8 cellular contexts compared by ENCODE assay signal in genomic region chr11:114059278-114059983, GRCh38. TPM values are rescaled to one million over a fixed set of nuclear protein-coding genes. Genes with fewer than 3 reads are reported as not detected.
A peak's percentile ranks its signal among the peaks of the same experiment; 100 is the strongest.
DNase-seq lines count a peak whose midpoint lies in the region; ATAC-seq, FAIRE-seq and TF ChIP-seq lines count a peak whose summit lies in the region.

Gene ZBTB16, plus strand, starts transcription at chr11:114059711. Its CDS starts 3,590 bp downstream, at chr11:114063301.

- TF ChIP-seq POLR2A in HepG2 (IDR thresholded peaks at IDR 0.05; ENCODE audit: insufficient read depth in 1 of 2, low read depth in 2 of 2, low read length in 2 of 2), result no peak

- H3K9ac ChIP-seq in HepG2 (ENCODE audit: insufficient read depth, low read depth, low read length), result no peak within 1 kb of the TSS

- H3K4me3 Mint-ChIP-seq in CD4-positive, CD25-positive, alpha-beta regulatory T cell, result peak within 1 kb of the TSS; percentile 91 to 95 (median 94)
- H3K4me3 Mint-ChIP-seq in dendritic cell treated with granulocyte-macrophage colony-stimulating factor and Interleukin-4, amounts not matched to agents 40 ng/mL and 50 ng/mL, for 4 days, result peak within 1 kb of the TSS; percentile 80

- peak within 1 kb of the TSS in 2 of 3 donors; percentile 41 to 69 for H3K27ac Mint-ChIP-seq in CD4-positive, CD25-positive, alpha-beta regulatory T cell
- H3K27ac Mint-ChIP-seq in dendritic cell treated with granulocyte-macrophage colony-stimulating factor and Interleukin-4, amounts not matched to agents 40 ng/mL and 50 ng/mL, for 4 days, result no peak within 1 kb of the TSS

- H3K27me3 ChIP-seq in CD4-positive, CD25-positive, alpha-beta regulatory T cell (ENCODE audit: control insufficient read depth, insufficient read depth, low read length), result peaks cover 16% of the 10 kb centered on the region
- H3K27me3 ChIP-seq in HepG2 (ENCODE audit: control insufficient read depth in 1 of 2, insufficient read depth in 2 of 2, low read length in 2 of 2), result peaks cover 9 to 72% of the 10 kb centered on the region in 2 experiments

- H3K9me3 Mint-ChIP-seq in CD4-positive, CD25-positive, alpha-beta regulatory T cell, result no peaks in the 10 kb centered on the region
- no peaks in the 10 kb centered on the region for H3K9me3 Mint-ChIP-seq in dendritic cell treated with granulocyte-macrophage colony-stimulating factor and Interleukin-4, amounts not matched to agents 40 ng/mL and 50 ng/mL, for 4 days

- peak; percentile 55 to 57 for ATAC-seq in CD4-positive, CD25-positive, alpha-beta regulatory T cell (ENCODE audit: low read depth in 2 of 2)
- ATAC-seq in HepG2 (no peak), GM21619 (IDR thresholded peaks at IDR 0.05; ENCODE audit: unreplicated experiment) (no peak)

- TF ChIP-seq RAD21 in HepG2 (CRISPR knock-in tag; IDR thresholded peaks at IDR 0.05), result no peak

- TF ChIP-seq EP300 in HepG2 (IDR thresholded peaks at IDR 0.05; ENCODE audit: low read depth in 2 of 2, low read length in 2 of 2), result no peak
- TF ChIP-seq EP300 in HepG2 (CRISPR knock-in tag; IDR thresholded peaks at IDR 0.05; ENCODE audit: borderline replicate concordance), result no peak

- no peaks in the 10 kb centered on the region for H3K36me3 Mint-ChIP-seq in CD4-positive, CD25-positive, alpha-beta regulatory T cell
- peaks cover 9% of the 10 kb centered on the region for H3K36me3 Mint-ChIP-seq in dendritic cell treated with granulocyte-macrophage colony-stimulating factor and Interleukin-4, amounts not matched to agents 40 ng/mL and 50 ng/mL, for 4 days (ENCODE audit: low read depth)

- peaks cover 26% of the 10 kb centered on the region for H3K4me1 ChIP-seq in CD4-positive, CD25-positive, alpha-beta regulatory T cell (ENCODE audit: control insufficient read depth, insufficient read depth, low read length, poor library complexity, severe bottlenecking)
- H3K4me1 ChIP-seq in HepG2 (ENCODE audit: insufficient read depth, low read length), result no peaks in the 10 kb centered on the region

- DNase-seq in CD4-positive, CD25-positive, alpha-beta regulatory T cell, result peak; percentile 49 to 63 (median 53)
- peak; percentile 35 for DNase-seq in NCI-H1417 treated with DMSO at 0.1 percent for 48 hours (lab: John Stamatoyannopoulos, UW)
- DNase-seq in activated CD4-positive, alpha-beta T cell treated with anti-CD3 and anti-CD28 coated beads, Interleukin-2, amount 50 U/mL, for 1 hour, result peak; percentile 53
- DNase-seq in HepG2 (ENCODE audit: low spot score), result no peak
- DNase-seq in stimulated activated CD4-positive, alpha-beta T cell treated with anti-CD3 and anti-CD28 coated beads, Interleukin-1b, Interleukin-23, amount 100 ng/mL, for 48 hours, result peak; percentile 35
- DNase-seq in SW480 (ENCODE audit: low spot score), result no peak

- POLR2A ChIA-PET in HepG2 (lab: Yijun Ruan, JAX), result no interaction called here

- in situ Hi-C loops in HepG2 (cut with HindIII; ENCODE audit: extremely low pct_ligation_motif_present, low pct_unique_long_range_greater_than_20kb), result no loop called here

- H3K4me2 ChIP-seq in HepG2 (ENCODE audit: low read depth, low read length), result peak within 1 kb of the TSS; percentile 58

- BruUV-seq in HepG2 (replicated peaks; lab: Mats Ljungman, UMichigan), result no TSS peak

- no peak for FAIRE-seq in HepG2 (lab: Jason Lieb, UNC)

- peaks cover 71% of the 10 kb centered on the region for H3K27me3 Mint-ChIP-seq in CD4-positive, CD25-positive, alpha-beta regulatory T cell
- H3K27me3 Mint-ChIP-seq in dendritic cell treated with granulocyte-macrophage colony-stimulating factor and Interleukin-4, amounts not matched to agents 40 ng/mL and 50 ng/mL, for 4 days, result peaks cover 68% of the 10 kb centered on the region

- no peaks in the 10 kb centered on the region for H3K36me3 ChIP-seq in CD4-positive, CD25-positive, alpha-beta regulatory T cell (ENCODE audit: control insufficient read depth, insufficient read depth, low read length)
- H3K36me3 ChIP-seq in HepG2 (replicated peaks in 1 of 2; ENCODE audit: control insufficient read depth in 1 of 2, insufficient read depth in 2 of 2, low read length in 2 of 2), result no peaks in the 10 kb centered on the region

- CTCF ChIA-PET in HepG2 (lab: Yijun Ruan, JAX; ENCODE audit: low intra/inter-chr PET ratio, low total read pairs), result no interaction called here

- H3K4me3 ChIP-seq in CD4-positive, CD25-positive, alpha-beta regulatory T cell (ENCODE audit: low read depth, low read length), result peak within 1 kb of the TSS; percentile 32
- peak within 1 kb of the TSS in 1 of 3 experiments; percentile 64; a peak in 1 of 6 replicates for H3K4me3 ChIP-seq in HepG2 (replicated peaks in 1 of 3; ENCODE audit: insufficient read depth in 1 of 3, low read depth in 2 of 3, low read length in 3 of 3)

- no peak within 1 kb of the TSS for H2AFZ ChIP-seq in HepG2 (ENCODE audit: low read length)

- peaks cover 0 to 22% (median 7%) of the 10 kb centered on the region in 4 donors for H3K4me1 Mint-ChIP-seq in CD4-positive, CD25-positive, alpha-beta regulatory T cell
- peaks cover 33% of the 10 kb centered on the region for H3K4me1 Mint-ChIP-seq in dendritic cell treated with granulocyte-macrophage colony-stimulating factor and Interleukin-4, amounts not matched to agents 40 ng/mL and 50 ng/mL, for 4 days (ENCODE audit: low read depth)

- 29% methylated on average over 28 of the region's 71 CpGs for WGBS in HepG2 (ENCODE audit: low lambda C conversion rate)

- H3K9me3 ChIP-seq in CD4-positive, CD25-positive, alpha-beta regulatory T cell (ENCODE audit: control insufficient read depth in 2 of 2, low read length in 2 of 2), result no peaks in the 10 kb centered on the region
- no peaks in the 10 kb centered on the region for H3K9me3 ChIP-seq in HepG2 (ENCODE audit: low read length)

- intact Hi-C loops in dendritic cell treated with granulocyte-macrophage colony-stimulating factor and Interleukin-4, amounts not matched to agents 40 ng/mL and 50 ng/mL, for 4 days (cut with micrococcal nuclease), result no loop called here
- intact Hi-C loops in HepG2 (cut with micrococcal nuclease; ENCODE audit: unreplicated experiment), result no loop called here

- H3K27ac ChIP-seq in CD4-positive, CD25-positive, alpha-beta regulatory T cell (ENCODE audit: insufficient read depth, low read length, poor library complexity, severe bottlenecking), result peak within 1 kb of the TSS; percentile 23
- H3K27ac ChIP-seq in HepG2 (ENCODE audit: extremely low read length, insufficient read depth, low read length), result no peak within 1 kb of the TSS

- TF ChIP-seq CTCF in HepG2 (CRISPR knock-in tag; IDR thresholded peaks at IDR 0.05), result no peak

- H3K79me2 ChIP-seq in HepG2 (ENCODE audit: insufficient read depth, low read length), result no peaks in the 10 kb centered on the region

- H4K20me1 ChIP-seq in HepG2 (ENCODE audit: insufficient read depth, low read length), result 0 out of 2 replicates have a peak, but pooled peaks cover 4% of the 10 kb centered on the region

TF ChIP-seq in HepG2, 621 proteins besides CTCF, POLR2A, EP300 and RAD21 (continues in another document):
- TF ChIP-seq IKZF1 (IDR thresholded peaks at IDR 0.05) (no peak), SMARCC2 (IDR thresholded peaks at IDR 0.05) (no peak), ZNF589 (CRISPR knock-in tag; conservative IDR thresholded peaks at IDR 0.05) (no peak), HDAC6 (IDR thresholded peaks at IDR 0.05; ENCODE audit: low read depth, low read length) (no peak), TRAFD1 (CRISPR knock-in tag; IDR thresholded peaks at IDR 0.05; ENCODE audit: borderline replicate concordance) (no peak), ADNP (CRISPR knock-in tag; IDR thresholded peaks at IDR 0.05) (no peak)

RNA-seq across cellular contexts. Expression of gene ZBTB16, which starts in this region (rescaled TPM):
- 8.5 TPM for total RNA-seq in CD4-positive, CD25-positive, alpha-beta regulatory T cell
- polyA plus RNA-seq in CD4-positive, CD25-positive, alpha-beta regulatory T cell, result 10 to 100 TPM in 2 of 4 donors, 1 to 10 TPM in 2; 2.9 to 28.1 (median 8.9) TPM
- not detected in 2 replicates for total RNA-seq in HepG2 (2016; rRNA removed; fragmentation: Illumina TruSeq; extraction: Trizol)
- not detected in 2 replicates for total RNA-seq in HepG2 (2016; cell fraction: cytosol; rRNA removed; fragmentation: Illumina TruSeq; extraction: Trizol; ENCODE audit: low read depth)
- not detected in 2 replicates for total RNA-seq in HepG2 (2016; cell fraction: insoluble cytoplasmic fraction; rRNA removed; fragmentation: Illumina TruSeq; extraction: Trizol)
- not detected in 2 replicates for total RNA-seq in HepG2 (2016; cell fraction: membrane; rRNA removed; fragmentation: Illumina TruSeq; extraction: Trizol)
- total RNA-seq in HepG2 (2016; cell fraction: nucleus; rRNA removed; fragmentation: Illumina TruSeq; extraction: Trizol), result not detected in 2 replicates
- not detected in 2 replicates for polyA plus RNA-seq in HepG2 (2011; rRNA removed)
- not detected in 2 replicates for polyA plus RNA-seq in HepG2 (2011; cell fraction: cytosol; rRNA removed)
- polyA plus RNA-seq in HepG2 (2011; cell fraction: nucleus; rRNA removed), result not detected in 2 replicates
- not detected in 2 replicates for polyA plus RNA-seq in HepG2 (2012)
- polyA plus RNA-seq in HepG2 (2016; cell fraction: cytosol; fragmentation: Illumina TruSeq; extraction: Trizol; ENCODE audit: low read depth), result not detected in 2 replicates
- not detected in 2 replicates for polyA plus RNA-seq in HepG2 (2016; cell fraction: insoluble cytoplasmic fraction; fragmentation: Illumina TruSeq; extraction: Trizol; ENCODE audit: low read depth)
- polyA plus RNA-seq in HepG2 (2016; cell fraction: membrane; fragmentation: Illumina TruSeq; extraction: Trizol; ENCODE audit: low read depth), result not detected in 2 replicates
- not detected in 2 replicates for polyA plus RNA-seq in HepG2 (2016; cell fraction: nucleus; fragmentation: Illumina TruSeq; extraction: Trizol; ENCODE audit: insufficient read depth, low read depth)
- polyA minus RNA-seq in HepG2 (2011; rRNA and poly(A)+ RNA removed; ENCODE audit: low replicate concordance), result not detected in 2 replicates
- not detected in 2 replicates for polyA minus RNA-seq in HepG2 (2011; cell fraction: cytosol; rRNA and poly(A)+ RNA removed)
- polyA minus RNA-seq in HepG2 (2011; cell fraction: nucleus; rRNA and poly(A)+ RNA removed), result not detected in 2 replicates

Comparison
In these comparisons a context has a peak if more than half of its experiments do, and no peak if none do; other contexts are left out.
1. ATAC-seq: peak in CD4-positive, CD25-positive, alpha-beta regulatory T cell (2 of 2); none in HepG2 (single experiment) and GM21619 (single experiment).
2. DNase-seq: peak in CD4-positive, CD25-positive, alpha-beta regulatory T cell (3 of 3), NCI-H1417 treated with DMSO at 0.1 percent for 48 hours (single experiment), activated CD4-positive, alpha-beta T cell treated with anti-CD3 and anti-CD28 coated beads, Interleukin-2, amount 50 U/mL, for 1 hour (single experiment) and stimulated activated CD4-positive, alpha-beta T cell treated with anti-CD3 and anti-CD28 coated beads, Interleukin-1b, Interleukin-23, amount 100 ng/mL, for 48 hours (single experiment); none in HepG2 (single experiment) and SW480 (single experiment).